In the genomic region with DNA sequence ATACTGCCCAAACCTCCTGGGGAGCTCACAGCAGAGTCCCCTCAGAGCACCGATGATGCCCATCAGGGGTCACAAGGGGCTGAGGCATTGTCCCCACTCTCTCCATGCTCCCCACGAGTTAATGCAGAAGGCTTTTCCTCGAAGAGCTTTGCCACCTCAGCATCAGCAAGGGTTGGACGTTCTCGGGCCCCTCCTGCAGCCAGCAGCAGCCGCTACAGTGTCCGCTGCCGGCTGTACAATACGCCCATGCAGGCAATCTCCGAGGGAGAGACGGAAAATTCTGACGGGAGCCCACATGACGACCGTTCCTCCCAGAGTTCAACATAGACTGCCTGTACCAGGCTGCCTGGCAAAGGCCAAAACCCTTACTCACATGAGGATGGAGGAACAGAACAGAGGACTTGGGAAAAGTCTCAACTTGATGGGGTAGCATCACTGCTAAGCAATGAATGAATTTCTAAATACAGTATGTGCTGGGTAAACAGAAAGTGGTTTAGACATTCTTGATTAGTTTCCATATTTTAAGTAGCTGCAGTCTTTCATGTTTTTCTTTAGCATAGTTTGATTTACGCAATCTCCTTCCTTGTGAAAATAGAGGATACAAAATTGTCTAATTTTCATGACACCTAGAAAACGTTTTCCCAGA, we compare ENCODE assay signal across 17 cellular contexts. TPM values are rescaled to one million over a fixed set of nuclear protein-coding genes. Genes with fewer than 3 reads are reported as not detected.
DNase-seq lines count a peak whose midpoint lies in the region; ATAC-seq and TF ChIP-seq lines count a peak whose summit lies in the region.
"Had no signal": no experiment of that assay in that cellular context is flagged by ENCODE, and none has a peak within 500 bp of the region (broad histone marks: within the 10 kb centered on the region; RNA-seq: fewer than 3 reads in every experiment).

No MANE protein-coding gene starts in this region.

- no peaks in the 10 kb centered on the region for H3K4me1 ChIP-seq in naive thymus-derived CD4-positive, alpha-beta T cell (ENCODE audit: control insufficient read depth in 2 of 2, insufficient read depth in 2 of 2, low read length in 2 of 2)

- H3K36me3 ChIP-seq in naive thymus-derived CD4-positive, alpha-beta T cell (ENCODE audit: control insufficient read depth in 2 of 3, insufficient read depth in 3 of 3, low read length in 3 of 3), result no peaks in the 10 kb centered on the region
- H3K36me3 ChIP-seq: SJSA1 had no signal

- intact Hi-C loops in activated CD8-positive, alpha-beta T cell treated with anti-CD3 and anti-CD28 coated beads for 36 hours (cut with micrococcal nuclease), result no loop called here
- intact Hi-C loops in naive thymus-derived CD4-positive, alpha-beta T cell (cut with micrococcal nuclease), result loop anchor here in 1 of 2 donors (10.0 kb wide), 3 partner anchors 857 to 1017 kb away; a partner anchor contains a TSS

- no peak for ATAC-seq in activated CD8-positive, alpha-beta T cell treated with anti-CD3 and anti-CD28 coated beads for 36 hours
- no peak for ATAC-seq in naive thymus-derived CD4-positive, alpha-beta T cell
- ATAC-seq: HCT116 had no signal

- H3K27ac Mint-ChIP-seq in activated CD8-positive, alpha-beta T cell treated with anti-CD3 and anti-CD28 coated beads for 36 hours, result no peak overlapping the region
- no peak overlapping the region for H3K27ac Mint-ChIP-seq in naive thymus-derived CD4-positive, alpha-beta T cell
- H3K27ac Mint-ChIP-seq: CD4-positive, alpha-beta memory T cell had no signal

- no peaks in the 10 kb centered on the region for H3K9me3 Mint-ChIP-seq in activated CD8-positive, alpha-beta T cell treated with anti-CD3 and anti-CD28 coated beads for 36 hours
- H3K9me3 Mint-ChIP-seq in naive thymus-derived CD4-positive, alpha-beta T cell, result peaks cover 0 to 2% (median 0%) of the 10 kb centered on the region in 11 donors

- TF ChIP-seq CTCF in epithelial cell of esophagus (IDR thresholded peaks at IDR 0.05; ENCODE audit: insufficient read depth, low read depth, low read length, missing control alignments), result no peak
- TF ChIP-seq CTCF in activated CD8-positive, alpha-beta T cell treated with anti-CD3 and anti-CD28 coated beads for 36 hours (IDR thresholded peaks at IDR 0.05), result no peak

- no peaks in the 10 kb centered on the region for H3K27me3 ChIP-seq in naive thymus-derived CD4-positive, alpha-beta T cell (ENCODE audit: control insufficient read depth in 2 of 2, insufficient read depth in 2 of 2, low read length in 2 of 2)
- H3K27me3 ChIP-seq: SJSA1 had no signal

- no peaks in the 10 kb centered on the region for H3K9me3 ChIP-seq in naive thymus-derived CD4-positive, alpha-beta T cell (ENCODE audit: control insufficient read depth in 2 of 3, low read length in 3 of 3)
- H3K9me3 ChIP-seq: SJSA1 had no signal

- H3K4me3 Mint-ChIP-seq in activated CD8-positive, alpha-beta T cell treated with anti-CD3 and anti-CD28 coated beads for 36 hours, result no peak overlapping the region
- H3K4me3 Mint-ChIP-seq in naive thymus-derived CD4-positive, alpha-beta T cell, result no peak overlapping the region
- H3K4me3 Mint-ChIP-seq: CD4-positive, alpha-beta memory T cell had no signal

- H3K36me3 Mint-ChIP-seq in activated CD8-positive, alpha-beta T cell treated with anti-CD3 and anti-CD28 coated beads for 36 hours (ENCODE audit: low read depth), result no peaks in the 10 kb centered on the region
- H3K36me3 Mint-ChIP-seq in naive thymus-derived CD4-positive, alpha-beta T cell, result no peaks in the 10 kb centered on the region
- H3K36me3 Mint-ChIP-seq: CD4-positive, alpha-beta memory T cell had no signal

- H3K27me3 Mint-ChIP-seq in activated CD8-positive, alpha-beta T cell treated with anti-CD3 and anti-CD28 coated beads for 36 hours, result peaks cover 1% of the 10 kb centered on the region
- H3K27me3 Mint-ChIP-seq in naive thymus-derived CD4-positive, alpha-beta T cell, result peaks cover 0 to 5% (median 0%) of the 10 kb centered on the region in 5 donors

- no peak overlapping the region for H3K4me3 ChIP-seq in epithelial cell of esophagus (ENCODE audit: low read length)
- no peak overlapping the region for H3K4me3 ChIP-seq in naive thymus-derived CD4-positive, alpha-beta T cell (ENCODE audit: low read length)
- H3K4me3 ChIP-seq: PC-9, SJSA1 had no signal

- peak; percentile 6 for DNase-seq in AG08395 (ENCODE audit: low spot score)
- DNase-seq in HCEC 1CT, result peak; percentile 14
- DNase-seq in epithelial cell of esophagus (ENCODE audit: low read depth), result peak; percentile 34
- peak; percentile 13 for DNase-seq in hepatic stellate cell (ENCODE audit: low spot score)
- no peak for DNase-seq in activated CD8-positive, alpha-beta T cell treated with anti-CD3 and anti-CD28 coated beads for 36 hours
- no peak for DNase-seq in midbrain (lab: John Stamatoyannopoulos, UW)
- DNase-seq in activated gamma-delta T cell treated with Interleukin-2 at 50 U/mL for 16 hours, result no peak
- DNase-seq in naive thymus-derived CD4-positive, alpha-beta T cell, result no peak
- DNase-seq: Calu3; CD4-positive, alpha-beta memory T cell; DMS53; NCI-H1092 treated with DMSO at 0.1 percent for 48 hours; NCI-H2081 treated with DMSO at 0.1 percent for 48 hours; NCI-H524; PC-9 had no signal

- POLR2A ChIA-PET in activated CD8-positive, alpha-beta T cell treated with anti-CD3 and anti-CD28 coated beads for 36 hours (lab: Charles Lee), result no interaction called here
- POLR2A ChIA-PET in naive thymus-derived CD4-positive, alpha-beta T cell (lab: Charles Lee), result no interaction called here

- no peak overlapping the region for H3K27ac ChIP-seq in naive thymus-derived CD4-positive, alpha-beta T cell (ENCODE audit: low read depth, low read length)
- H3K27ac ChIP-seq: PC-9, SJSA1 had no signal

- CTCF ChIA-PET in activated CD8-positive, alpha-beta T cell treated with anti-CD3 and anti-CD28 coated beads for 36 hours (lab: Charles Lee), result no interaction called here
- CTCF ChIA-PET in naive thymus-derived CD4-positive, alpha-beta T cell (lab: Charles Lee), result no interaction called here

- H3K4me1 Mint-ChIP-seq in activated CD8-positive, alpha-beta T cell treated with anti-CD3 and anti-CD28 coated beads for 36 hours (ENCODE audit: low read depth), result peaks cover 3% of the 10 kb centered on the region
- H3K4me1 Mint-ChIP-seq in naive thymus-derived CD4-positive, alpha-beta T cell, result peaks cover 0 to 5% (median 2%) of the 10 kb centered on the region in 7 donors

RNA-seq across cellular contexts. Expression of a gene that starts 5.0 kb away (rescaled TPM):
- 1 to 10 TPM; 4.1 to 4.6 TPM for total RNA-seq in activated CD8-positive, alpha-beta T cell treated with anti-CD3 and anti-CD28 coated beads for 36 hours
- 10 to 100 TPM in 4 of 5 experiments, under 1 TPM in 1; 0.82 to 50.1 (median 28.5) TPM for total RNA-seq in naive thymus-derived CD4-positive, alpha-beta T cell
- 1 to 10 TPM; 6.8 to 7.0 TPM for polyA plus RNA-seq in naive thymus-derived CD4-positive, alpha-beta T cell

Comparison
In these comparisons a context has a peak if more than half of its experiments do, and no peak if none do; other contexts are left out.
1. DNase-seq: peak in AG08395 (single experiment), HCEC 1CT (single experiment), epithelial cell of esophagus (single experiment) and hepatic stellate cell (single experiment); none in activated CD8-positive, alpha-beta T cell treated with anti-CD3 and anti-CD28 coated beads for 36 hours (single experiment), midbrain (single experiment), activated gamma-delta T cell treated with Interleukin-2 at 50 U/mL for 16 hours (single experiment) and naive thymus-derived CD4-positive, alpha-beta T cell (0 of 9).